9 cellular contexts compared by ENCODE assay signal in the genomic region with DNA sequence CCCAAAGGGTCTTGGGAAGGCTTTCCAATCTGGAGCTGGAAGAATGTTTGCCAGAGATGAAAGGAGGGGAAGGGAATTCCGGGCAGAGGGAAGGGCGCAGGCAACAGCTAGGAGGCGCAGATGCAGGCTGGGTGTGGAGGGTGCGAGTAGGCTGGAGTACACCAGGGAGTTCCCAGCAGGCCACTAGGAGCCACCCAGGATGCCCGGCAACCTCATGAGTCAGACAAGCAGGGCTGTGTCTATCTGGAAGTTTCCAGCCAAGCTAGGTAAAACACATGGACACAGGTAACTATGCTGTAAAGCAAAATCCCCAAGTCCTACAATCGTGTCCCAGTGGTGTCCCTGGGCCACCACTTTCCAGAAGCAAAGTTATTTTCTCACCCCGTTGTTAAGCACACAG. TPM values are rescaled to one million over a fixed set of nuclear protein-coding genes. Genes with fewer than 3 reads are reported as not detected.
DNase-seq lines count a peak whose midpoint lies in the region; ATAC-seq and TF ChIP-seq lines count a peak whose summit lies in the region.
"Had no signal": no experiment of that assay in that cellular context is flagged by ENCODE, and none has a peak within 500 bp of the region (broad histone marks: within the 10 kb centered on the region; RNA-seq: fewer than 3 reads in every experiment).

No MANE protein-coding gene starts in this region.

- no peaks in the 10 kb centered on the region for H3K9me3 ChIP-seq in CD4-positive, CD25-positive, alpha-beta regulatory T cell (ENCODE audit: control insufficient read depth in 2 of 2, low read length in 2 of 2)
- no peaks in the 10 kb centered on the region for H3K9me3 ChIP-seq in colonic mucosa

- no peak overlapping the region for H3K4me3 ChIP-seq in CD4-positive, CD25-positive, alpha-beta regulatory T cell (ENCODE audit: low read depth, low read length)
- H3K4me3 ChIP-seq in colonic mucosa = peak overlapping the region; percentile 48

- peak overlapping the region in 2 of 3 donors; percentile 51 to 71 for H3K27ac Mint-ChIP-seq in CD4-positive, CD25-positive, alpha-beta regulatory T cell
- H3K27ac Mint-ChIP-seq in nephron = peak overlapping the region; percentile 44 to 72 (median 53)
- H3K27ac Mint-ChIP-seq: dendritic cell treated with granulocyte-macrophage colony-stimulating factor and Interleukin-4, amounts not matched to agents 40 ng/mL and 50 ng/mL, for 4 days had no signal

- peak; percentile 41 for TF ChIP-seq CTCF in colonic mucosa (IDR thresholded peaks at IDR 0.05)
- no peak for TF ChIP-seq CTCF in nephron (IDR thresholded peaks at IDR 0.05; ENCODE audit: unreplicated experiment in 3 of 3)

- peak overlapping the region; percentile 94 to 96 for H3K9ac ChIP-seq in colonic mucosa (ENCODE audit: low read depth in 2 of 2, low read length in 2 of 2)

- H3K4me1 Mint-ChIP-seq in CD4-positive, CD25-positive, alpha-beta regulatory T cell = peaks cover 0 to 25% (median 10%) of the 10 kb centered on the region in 4 donors
- H3K4me1 Mint-ChIP-seq in nephron = peaks cover 37% of the 10 kb centered on the region

- no peak overlapping the region for H3K27ac ChIP-seq in CD4-positive, CD25-positive, alpha-beta regulatory T cell (ENCODE audit: insufficient read depth, low read length, poor library complexity, severe bottlenecking)
- H3K27ac ChIP-seq in colonic mucosa = peak overlapping the region; percentile 91

- no peaks in the 10 kb centered on the region for H3K36me3 ChIP-seq in CD4-positive, CD25-positive, alpha-beta regulatory T cell (ENCODE audit: control insufficient read depth, insufficient read depth, low read length)
- no peaks in the 10 kb centered on the region for H3K36me3 ChIP-seq in colonic mucosa

- CTCF ChIA-PET in HEK293T (lab: Yijun Ruan, JAX) = interaction anchor here (0.7 kb wide), 1 partner anchor 236 kb away, joined by 3 read pairs; no protein-coding TSS in a partner anchor

- POLR2A ChIA-PET in HEK293T (lab: Yijun Ruan, JAX) = interaction anchor here (1.1 to 1.6 kb wide), 2 partner anchors 12 to 46 kb away, joined by 3 read pairs; a partner anchor contains a TSS

- peaks cover 10% of the 10 kb centered on the region for H3K4me1 ChIP-seq in CD4-positive, CD25-positive, alpha-beta regulatory T cell (ENCODE audit: control insufficient read depth, insufficient read depth, low read length, poor library complexity, severe bottlenecking)
- peaks cover 31% of the 10 kb centered on the region for H3K4me1 ChIP-seq in colonic mucosa

- no peak for ATAC-seq in CD4-positive, CD25-positive, alpha-beta regulatory T cell (ENCODE audit: low read depth in 2 of 2)
- ATAC-seq in GM19328 (IDR thresholded peaks at IDR 0.05; ENCODE audit: unreplicated experiment) = no peak

- intact Hi-C loops in colonic mucosa (cut with DNase I) = loop anchor here (5.0 kb wide), 1 partner anchor 46 kb away; a partner anchor contains a TSS

- peaks cover 63% of the 10 kb centered on the region for H3K27me3 Mint-ChIP-seq in CD4-positive, CD25-positive, alpha-beta regulatory T cell
- H3K27me3 Mint-ChIP-seq in nephron (ENCODE audit: low read depth) = peaks cover 48% of the 10 kb centered on the region

- no peak for DNase-seq in CD4-positive, CD25-positive, alpha-beta regulatory T cell
- DNase-seq in M059J (ENCODE audit: low read depth) = peak; percentile 57
- peak; percentile 92 for DNase-seq in colonic mucosa
- DNase-seq in HEK293T (ENCODE audit: extremely low spot score) = no peak
- DNase-seq in superior temporal gyrus (ENCODE audit: extremely low spot score) = no peak
- DNase-seq in DMS79 (lab: John Stamatoyannopoulos, UW) = no peak

- peak overlapping the region; percentile 62 to 86 (median 76) for H3K4me3 Mint-ChIP-seq in CD4-positive, CD25-positive, alpha-beta regulatory T cell
- peak overlapping the region; percentile 84 to 88 (median 87) for H3K4me3 Mint-ChIP-seq in nephron

- H3K36me3 Mint-ChIP-seq in CD4-positive, CD25-positive, alpha-beta regulatory T cell = no peaks in the 10 kb centered on the region
- H3K36me3 Mint-ChIP-seq in nephron (ENCODE audit: low read depth) = no peaks in the 10 kb centered on the region

- no peaks in the 10 kb centered on the region for H3K9me3 Mint-ChIP-seq in CD4-positive, CD25-positive, alpha-beta regulatory T cell
- H3K9me3 Mint-ChIP-seq in nephron = no peaks in the 10 kb centered on the region
- H3K9me3 Mint-ChIP-seq: dendritic cell treated with granulocyte-macrophage colony-stimulating factor and Interleukin-4, amounts not matched to agents 40 ng/mL and 50 ng/mL, for 4 days had no signal

- peaks cover 14% of the 10 kb centered on the region for H3K27me3 ChIP-seq in CD4-positive, CD25-positive, alpha-beta regulatory T cell (ENCODE audit: control insufficient read depth, insufficient read depth, low read length)
- H3K27me3 ChIP-seq in colonic mucosa = no peaks in the 10 kb centered on the region

TF ChIP-seq in HEK293T, 16 proteins besides CTCF, POLR2A, EP300 and RAD21:
- no peak for TF ChIP-seq L3MBTL2 (conservative IDR thresholded peaks at IDR 0.05)
- TF ChIP-seq HDGF (IDR thresholded peaks at IDR 0.05; ENCODE audit: borderline replicate concordance) = no peak
- TF ChIP-seq CTBP1 (IDR thresholded peaks at IDR 0.05; ENCODE audit: borderline replicate concordance) = no peak

RNA-seq across cellular contexts. Expression of gene NBL1, which starts 1.0 kb away (rescaled TPM):
- total RNA-seq in CD4-positive, CD25-positive, alpha-beta regulatory T cell = 3.3 TPM
- 1 to 10 TPM in 3 of 4 donors, under 1 TPM in 1; 0.39 to 1.4 (median 1.2) TPM for polyA plus RNA-seq in CD4-positive, CD25-positive, alpha-beta regulatory T cell
- 30.7 and 36.9 TPM in 2 replicates for total RNA-seq in M059J (2014; rRNA removed; shearing (Covaris generic))
- total RNA-seq in colonic mucosa = 100 to 1,000 TPM; 340 to 393 TPM

RNA-seq across cellular contexts. Expression of gene HTR6, which starts 21.6 kb away (rescaled TPM):
- total RNA-seq in CD4-positive, CD25-positive, alpha-beta regulatory T cell = not detected
- under 1 TPM in 3 of 4 donors, not detected in 1; 0.15 to 0.31 (median 0.19) TPM for polyA plus RNA-seq in CD4-positive, CD25-positive, alpha-beta regulatory T cell
- not detected in 2 replicates for total RNA-seq in M059J (2014; rRNA removed; shearing (Covaris generic))
- not detected for total RNA-seq in colonic mucosa

Comparison
In these comparisons a context has a peak if more than half of its experiments do, and no peak if none do; other contexts are left out.
1. DNase-seq: peak in M059J (single experiment) and colonic mucosa (single experiment); none in CD4-positive, CD25-positive, alpha-beta regulatory T cell (0 of 3), HEK293T (single experiment), superior temporal gyrus (single experiment) and DMS79 (single experiment).